8 cellular contexts compared by ENCODE assay signal in genomic region chr4:8199594-8200301, GRCh38. TPM values are rescaled to one million over a fixed set of nuclear protein-coding genes. Genes with fewer than 3 reads are reported as not detected.
DNase-seq lines count a peak whose midpoint lies in the region; ATAC-seq, FAIRE-seq and TF ChIP-seq lines count a peak whose summit lies in the region.

No MANE protein-coding gene starts in this region.

- ATAC-seq in K562: no peak
- ATAC-seq in HG03097 (IDR thresholded peaks at IDR 0.05; ENCODE audit: low FRiP score, unreplicated experiment): no peak

- H2AFZ ChIP-seq in K562 (ENCODE audit: low read depth, low read length) (no peak overlapping the region; the same call in 1 of the 2 replicates), mesenchymal stem cell (ENCODE audit: low read depth, low read length) (peak overlapping the region; percentile 7)

- H4K20me1 ChIP-seq in K562 (replicated peaks; ENCODE audit: control insufficient read depth, insufficient read depth, low read length): peaks cover 4% of the 10 kb centered on the region; the same call in 1 of the 2 replicates

- peak overlapping the region; percentile 95 to 97 for H3K18ac ChIP-seq in mesenchymal stem cell (ENCODE audit: low read depth in 1 of 2, low read length in 2 of 2)

- H2BK120ac ChIP-seq in mesenchymal stem cell (ENCODE audit: low read depth, low read length): peak overlapping the region; percentile 96

- no peak for TF ChIP-seq RAD21 in K562 (CRISPR knock-in tag; conservative IDR thresholded peaks at IDR 0.05 in 1 of 2, IDR thresholded peaks at IDR 0.05 in 1 of 2)

- CTCF ChIA-PET in K562 (lab: Yijun Ruan, JAX; ENCODE audit: low intra/inter-chr PET ratio): no interaction called here

- no peak for TF ChIP-seq EP300 in K562 (IDR thresholded peaks at IDR 0.05; ENCODE audit: low read length)

- peak overlapping the region; percentile 8 for H2BK5ac ChIP-seq in mesenchymal stem cell (ENCODE audit: low read depth, low read length, poor library complexity, severe bottlenecking)

- H2BK12ac ChIP-seq in mesenchymal stem cell (ENCODE audit: low read length in 2 of 2): peak overlapping the region; percentile 97 to 98

- peak overlapping the region; percentile 11; the same call in 1 of the 2 replicates for H3K4me3 ChIP-seq in K562
- peak overlapping the region; percentile 45 to 73 for H3K4me3 ChIP-seq in mesenchymal stem cell (ENCODE audit: insufficient read depth in 1 of 2, low read depth in 1 of 2, low read length in 2 of 2)

- peaks cover 3 to 55% of the 10 kb centered on the region in 2 experiments; a peak in 3 of 5 replicates for H3K27me3 ChIP-seq in K562 (ENCODE audit: control insufficient read depth in 2 of 2, insufficient read depth in 2 of 2, low read length in 2 of 2)
- H3K27me3 ChIP-seq in mesenchymal stem cell (ENCODE audit: control insufficient read depth in 1 of 2, insufficient read depth in 1 of 2, low read length in 2 of 2): peaks cover 0 to 17% of the 10 kb centered on the region in 2 experiments

- in situ Hi-C loops in K562 (cut with MboI) (no loop called here), G401 (cut with HindIII; ENCODE audit: low sequenced_read_pairs) (no loop called here)

- H3K27ac ChIP-seq in K562 (ENCODE audit: extremely low read depth, low read depth, low read length) (no peak overlapping the region), mesenchymal stem cell (ENCODE audit: low read length, poor library complexity, severe bottlenecking) (peak overlapping the region; percentile 18)

- H4K8ac ChIP-seq in mesenchymal stem cell (ENCODE audit: low read length): peak overlapping the region; percentile 95

- H3K4ac ChIP-seq in mesenchymal stem cell (ENCODE audit: low read depth in 1 of 2, low read length in 2 of 2): peak overlapping the region; percentile 84 to 92

- FAIRE-seq in K562 (lab: Jason Lieb, UNC): no peak

- H3K9me1 ChIP-seq in K562 (ENCODE audit: control insufficient read depth, insufficient read depth, low read length): no peaks in the 10 kb centered on the region

- H3K4me2 ChIP-seq in K562 (ENCODE audit: insufficient read depth, low read length) (peak overlapping the region; percentile 57), mesenchymal stem cell (ENCODE audit: low read length, poor library complexity, severe bottlenecking) (peak overlapping the region; percentile 71)

- no peak for TF ChIP-seq POLR2A in K562 (conservative IDR thresholded peaks at IDR 0.05)

- TF ChIP-seq CTCF in K562 (IDR thresholded peaks at IDR 0.05 in 2 of 3, conservative IDR thresholded peaks at IDR 0.05 in 1 of 3; ENCODE audit: insufficient read depth in 2 of 3, low read depth in 1 of 3, low read length in 3 of 3): no peak

- H3K9ac ChIP-seq in K562 (ENCODE audit: insufficient read depth in 1 of 2, low read depth in 2 of 2, low read length in 2 of 2) (0 out of 4 replicates have a peak overlapping the region, but pooled peaks of 1 of the 2 experiments have one; percentile 45), mesenchymal stem cell (ENCODE audit: low read length) (peak overlapping the region; percentile 80)

- DNase-seq in stimulated activated naive CD4-positive, alpha-beta T cell (lab: John Stamatoyannopoulos, UW): peak in 4 of 6 experiments; percentile 11 to 54 (median 25)
- DNase-seq in stimulated activated naive CD4-positive, alpha-beta T cell treated with Interleukin-2 at 50 U/mL for 16 hours (lab: John Stamatoyannopoulos, UW): no peak
- DNase-seq in K562 (ENCODE audit: extremely low read depth in 1 of 4, low spot score in 3 of 4): no peak
- no peak for DNase-seq in mesenchymal stem cell
- DNase-seq in NCI-H510A treated with DMSO at 0.1 percent for 48 hours (lab: John Stamatoyannopoulos, UW): no peak
- no peak for DNase-seq in NOMO-1 treated with dmso at 0.1 percent for 144 hours (lab: John Stamatoyannopoulos, UW; ENCODE audit: unreplicated experiment)
- no peak for DNase-seq in G401 (ENCODE audit: low spot score)

- peak overlapping the region; percentile 98 for H4K91ac ChIP-seq in mesenchymal stem cell (ENCODE audit: low read length)

- WGBS in K562 (ENCODE audit: insufficient coverage, low coverage, missing lambda C conversion rate): 60% methylated on average over 24 of the region's 26 CpGs
- WGBS in mesenchymal stem cell: 90% methylated on average over 26 of the region's 26 CpGs

- H3K79me2 ChIP-seq in K562 (ENCODE audit: control insufficient read depth, insufficient read depth, low read length): no peaks in the 10 kb centered on the region

- H3K36me3 ChIP-seq in K562 (ENCODE audit: control insufficient read depth, insufficient read depth, low read length): no peaks in the 10 kb centered on the region
- peaks cover 0 to 11% of the 10 kb centered on the region in 2 experiments for H3K36me3 ChIP-seq in mesenchymal stem cell (ENCODE audit: control insufficient read depth in 1 of 2, insufficient read depth in 2 of 2, low read depth in 1 of 2, low read length in 2 of 2)

- intact Hi-C loops in K562 (cut with micrococcal nuclease): no loop called here

- H3K79me1 ChIP-seq in mesenchymal stem cell (replicated peaks; ENCODE audit: low read length, poor library complexity, severe bottlenecking): peaks cover 25% of the 10 kb centered on the region

- peak overlapping the region in 1 of 2 experiments; percentile 14 for H3K23ac ChIP-seq in mesenchymal stem cell (ENCODE audit: low read length in 2 of 2)

- H2AK5ac ChIP-seq in mesenchymal stem cell (ENCODE audit: low read length, severe bottlenecking): peak overlapping the region; percentile 7

- H3K4me1 ChIP-seq in K562 (replicated peaks in 1 of 2; ENCODE audit: control insufficient read depth in 2 of 2, insufficient read depth in 2 of 2, low read length in 2 of 2) (peaks cover 16 to 24% of the 10 kb centered on the region in 2 experiments), mesenchymal stem cell (ENCODE audit: control insufficient read depth, insufficient read depth, low read depth, low read length) (peaks cover 57% of the 10 kb centered on the region)

- no peaks in the 10 kb centered on the region for H3K9me3 ChIP-seq in K562 (replicated peaks; ENCODE audit: control insufficient read depth, insufficient read depth, low read depth, low read length)
- H3K9me3 ChIP-seq in mesenchymal stem cell (ENCODE audit: control insufficient read depth, low read length): no peaks in the 10 kb centered on the region

- H2BK15ac ChIP-seq in mesenchymal stem cell (ENCODE audit: low read depth, poor library complexity, severe bottlenecking): peak overlapping the region; percentile 99

- POLR2A ChIA-PET in K562 (lab: Yijun Ruan, JAX): interaction anchor here (0.6 to 1.7 kb wide), 5 partner anchors 8 to 512 kb away, joined by 3 to 4 read pairs (median 3); no protein-coding TSS in a partner anchor

- peak overlapping the region in 1 of 2 experiments; percentile 96 for H3K14ac ChIP-seq in mesenchymal stem cell (ENCODE audit: low read length in 2 of 2)

- BruUV-seq in K562 (replicated peaks; lab: Mats Ljungman, UMichigan): TSS peak; percentile 69

TF ChIP-seq in K562, 482 proteins besides CTCF, POLR2A, EP300 and RAD21 (continues in another document):
- 0 out of 2 replicates have a peak, but pooled peaks have one; percentile 4 for TF ChIP-seq E2F3 (CRISPR knock-in tag; IDR thresholded peaks at IDR 0.05)
- no peak for TF ChIP-seq ELF2 (CRISPR knock-in tag; IDR thresholded peaks at IDR 0.05)
- TF ChIP-seq ZFX (CRISPR knock-in tag; IDR thresholded peaks at IDR 0.05): peak; percentile 33; the same call in 1 of the 2 replicates

RNA-seq across cellular contexts. Expression of gene SH3TC1, which starts 0.7 kb away (rescaled TPM):
- total RNA-seq in K562 (2011; cell fraction: chromatin; rRNA removed; ENCODE audit: low replicate concordance): 3.2 and 16.5 TPM in 2 replicates
- total RNA-seq in K562 (2011; cell fraction: nucleolus; rRNA removed): 8.8 and 11.8 TPM in 2 replicates
- 7.0 TPM in 2 replicates for total RNA-seq in K562 (2011; cell fraction: nucleoplasm; rRNA removed)
- total RNA-seq in K562 (2014; rRNA removed) (1.5 and 1.7 TPM in 2 replicates), K562 (2014; rRNA removed; fragmentation: Illumina TruSeq; extraction: Trizol) (0.32 and 0.55 TPM in 2 replicates), K562 (2015; rRNA removed; fragmentation: Illumina TruSeq; extraction: Trizol) (0.41 and 0.51 TPM in 2 replicates), K562 (2021) (1.1 and 2.1 TPM in 2 replicates)
- polyA plus RNA-seq in K562 (2011; rRNA removed) (0.38 and 0.46 TPM in 2 replicates), K562 (2014; fragmentation: Illumina TruSeq; extraction: Trizol) (0.46 and 0.87 TPM in 2 replicates), K562 (2014; fragmentation: Nextera tagmentation; extraction: Ambion mirVana) (under 1 TPM in 1 of 2 experiments, not detected in 1; 0.04 TPM), K562 (2014; rRNA removed) (0.45 and 0.88 TPM in 2 replicates)
- 0.44 and 0.70 TPM in 2 replicates for polyA plus RNA-seq in K562 (2011; cell fraction: cytosol; rRNA removed)
- 2.6 and 3.4 TPM in 2 replicates for polyA plus RNA-seq in K562 (2011; cell fraction: nucleus; rRNA removed)
- 1.2 and 19.6 TPM in 2 replicates for polyA plus RNA-seq in K562 (2012)
- polyA minus RNA-seq in K562 (2011; rRNA and poly(A)+ RNA removed): 0.18 and 0.45 TPM in 2 replicates
- polyA minus RNA-seq in K562 (2011; cell fraction: cytosol; rRNA and poly(A)+ RNA removed): 0.48 and 1.6 TPM in 2 replicates
- 3.6 and 4.7 TPM in 2 replicates for polyA minus RNA-seq in K562 (2011; cell fraction: nucleus; rRNA and poly(A)+ RNA removed)
- polyA plus RNA-seq in mesenchymal stem cell (2013, experiment 1 of 2): 8.0 TPM
- polyA plus RNA-seq in mesenchymal stem cell (2013, experiment 2 of 2): 7.6 TPM
- total RNA-seq in G401 (2014; rRNA removed; shearing (Covaris generic)): not detected in 2 replicates

RNA-seq across cellular contexts. Expression of gene ABLIM2, which starts 41.1 kb away (rescaled TPM):
- total RNA-seq in K562 (2011; cell fraction: chromatin; rRNA removed; ENCODE audit: low replicate concordance): not detected in 2 replicates
- total RNA-seq in K562 (2011; cell fraction: nucleolus; rRNA removed): not detected in 2 replicates
- not detected in 2 replicates for total RNA-seq in K562 (2011; cell fraction: nucleoplasm; rRNA removed)
- total RNA-seq in K562 (2014; rRNA removed) (not detected in 2 replicates), K562 (2014; rRNA removed; fragmentation: Illumina TruSeq; extraction: Trizol) (not detected in 2 replicates), K562 (2015; rRNA removed; fragmentation: Illumina TruSeq; extraction: Trizol) (not detected in 2 replicates), K562 (2021) (not detected in 2 replicates)
- polyA plus RNA-seq in K562 (2011; rRNA removed) (not detected in 2 replicates), K562 (2014; fragmentation: Illumina TruSeq; extraction: Trizol) (not detected in 2 replicates), K562 (2014; fragmentation: Nextera tagmentation; extraction: Ambion mirVana) (not detected), K562 (2014; rRNA removed) (not detected in 2 replicates)
- polyA plus RNA-seq in K562 (2011; cell fraction: cytosol; rRNA removed): not detected in 2 replicates
- polyA plus RNA-seq in K562 (2011; cell fraction: nucleus; rRNA removed): not detected in 2 replicates
- polyA plus RNA-seq in K562 (2012): not detected in 2 replicates
- polyA minus RNA-seq in K562 (2011; rRNA and poly(A)+ RNA removed): not detected in 2 replicates
- polyA minus RNA-seq in K562 (2011; cell fraction: cytosol; rRNA and poly(A)+ RNA removed): not detected in 2 replicates
- polyA minus RNA-seq in K562 (2011; cell fraction: nucleus; rRNA and poly(A)+ RNA removed): not detected in 2 replicates
- 0.06 TPM for polyA plus RNA-seq in mesenchymal stem cell (2013, experiment 1 of 2)
- 0.04 TPM for polyA plus RNA-seq in mesenchymal stem cell (2013, experiment 2 of 2)
- 0.37 and 1.3 TPM in 2 replicates for total RNA-seq in G401 (2014; rRNA removed; shearing (Covaris generic))

Comparison
In these comparisons a context has a peak if more than half of its experiments do, and no peak if none do; other contexts are left out.
1. DNase-seq: peak in stimulated activated naive CD4-positive, alpha-beta T cell (4 of 6); none in stimulated activated naive CD4-positive, alpha-beta T cell treated with Interleukin-2 at 50 U/mL for 16 hours (single experiment), K562 (0 of 4), mesenchymal stem cell (single experiment), NCI-H510A treated with DMSO at 0.1 percent for 48 hours (single experiment), NOMO-1 treated with dmso at 0.1 percent for 144 hours (single experiment) and G401 (single experiment).